ENCODE assay signal across 8 cellular contexts in the genomic region with DNA sequence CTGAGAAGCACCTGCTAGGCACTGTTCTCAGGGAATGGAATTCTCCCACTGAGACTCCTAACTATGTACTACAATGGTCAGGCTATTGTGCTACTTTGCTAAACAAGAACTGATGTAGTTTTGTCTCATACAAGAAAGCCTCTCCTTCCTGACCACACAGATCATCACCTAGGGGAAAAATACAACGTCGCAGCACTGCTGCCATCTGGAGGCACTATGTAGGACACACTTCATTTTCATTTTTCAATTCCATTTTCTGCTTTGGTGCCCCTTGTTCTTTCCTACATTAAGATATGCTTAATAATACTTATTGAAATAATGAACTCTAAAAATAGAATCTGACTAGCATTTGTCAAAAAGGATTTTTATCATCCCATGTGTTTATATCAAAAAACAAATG. TPM values are rescaled to one million over a fixed set of nuclear protein-coding genes. Genes with fewer than 3 reads are reported as not detected.
DNase-seq lines count a peak whose midpoint lies in the region; ATAC-seq and TF ChIP-seq lines count a peak whose summit lies in the region.

No MANE protein-coding gene starts in this region.

- peak; percentile 58 for TF ChIP-seq CTCF in C4-2B (conservative IDR thresholded peaks at IDR 0.05)
- TF ChIP-seq CTCF in astrocyte of the cerebellum (IDR thresholded peaks at IDR 0.05; ENCODE audit: low read depth, low read length, missing control alignments): peak; percentile 62

- in situ Hi-C loops in astrocyte of the cerebellum (cut with HindIII; ENCODE audit: low sequenced_read_pairs): no loop called here

- ATAC-seq in GM18505 (IDR thresholded peaks at IDR 0.05; ENCODE audit: unreplicated experiment): peak; percentile 75
- ATAC-seq in HG02759 (IDR thresholded peaks at IDR 0.05; ENCODE audit: unreplicated experiment): peak; percentile 81
- peak; percentile 52 for ATAC-seq in left colon

- H3K27ac ChIP-seq in C4-2B: no peak overlapping the region
- H3K27ac ChIP-seq in effector memory CD4-positive, alpha-beta T cell (ENCODE audit: insufficient read depth, low read length, poor library complexity, severe bottlenecking): no peak overlapping the region

- no peaks in the 10 kb centered on the region for H3K27me3 ChIP-seq in effector memory CD4-positive, alpha-beta T cell (replicated peaks; ENCODE audit: control insufficient read depth, insufficient read depth, low read length, poor library complexity, severe bottlenecking)

- H3K9me3 ChIP-seq in effector memory CD4-positive, alpha-beta T cell (ENCODE audit: control insufficient read depth, low read length): no peaks in the 10 kb centered on the region

- intact Hi-C loops in left colon (cut with DNase I, micrococcal nuclease): no loop called here

- peaks cover 52% of the 10 kb centered on the region for H3K36me3 ChIP-seq in effector memory CD4-positive, alpha-beta T cell (ENCODE audit: control insufficient read depth, insufficient read depth, low read length)

- H3K4me1 ChIP-seq in effector memory CD4-positive, alpha-beta T cell (ENCODE audit: control insufficient read depth, insufficient read depth, low read length, poor library complexity, severe bottlenecking): no peaks in the 10 kb centered on the region

- H3K4me3 ChIP-seq in astrocyte of the cerebellum (ENCODE audit: low read depth, low read length): no peak overlapping the region
- no peak overlapping the region for H3K4me3 ChIP-seq in effector memory CD4-positive, alpha-beta T cell (ENCODE audit: insufficient read depth, low read depth, low read length, poor library complexity, severe bottlenecking)

- TF ChIP-seq POLR2A in GM18505 (IDR thresholded peaks at IDR 0.05; ENCODE audit: borderline replicate concordance, extremely low read depth, insufficient read depth, insufficient read length): no peak

- DNase-seq in NCI-H146 treated with DMSO at 0.1 percent for 48 hours (lab: John Stamatoyannopoulos, UW; ENCODE audit: unreplicated experiment): peak; percentile 35
- no peak for DNase-seq in astrocyte of the cerebellum (ENCODE audit: low read depth)
- no peak for DNase-seq in left colon
- no peak for DNase-seq in NOMO-1 treated with DMSO at 0.1 percent for 48 hours (lab: John Stamatoyannopoulos, UW; ENCODE audit: unreplicated experiment)
- DNase-seq in effector memory CD4-positive, alpha-beta T cell: no peak

RNA-seq across cellular contexts. Expression of a gene that starts 21.1 kb away (rescaled TPM):
- 10 to 100 TPM; 35.3 to 64.8 TPM for total RNA-seq in left colon

RNA-seq across cellular contexts. Expression of a gene that starts 21.5 kb away (rescaled TPM):
- total RNA-seq in left colon: 10 to 100 TPM; 26.6 to 40.8 TPM

RNA-seq across cellular contexts. Expression of a gene that starts 26.2 kb away (rescaled TPM):
- total RNA-seq in left colon: under 1 TPM; 0.12 to 0.25 TPM
